ENCODE assay signal across 8 cellular contexts in the genomic region with DNA sequence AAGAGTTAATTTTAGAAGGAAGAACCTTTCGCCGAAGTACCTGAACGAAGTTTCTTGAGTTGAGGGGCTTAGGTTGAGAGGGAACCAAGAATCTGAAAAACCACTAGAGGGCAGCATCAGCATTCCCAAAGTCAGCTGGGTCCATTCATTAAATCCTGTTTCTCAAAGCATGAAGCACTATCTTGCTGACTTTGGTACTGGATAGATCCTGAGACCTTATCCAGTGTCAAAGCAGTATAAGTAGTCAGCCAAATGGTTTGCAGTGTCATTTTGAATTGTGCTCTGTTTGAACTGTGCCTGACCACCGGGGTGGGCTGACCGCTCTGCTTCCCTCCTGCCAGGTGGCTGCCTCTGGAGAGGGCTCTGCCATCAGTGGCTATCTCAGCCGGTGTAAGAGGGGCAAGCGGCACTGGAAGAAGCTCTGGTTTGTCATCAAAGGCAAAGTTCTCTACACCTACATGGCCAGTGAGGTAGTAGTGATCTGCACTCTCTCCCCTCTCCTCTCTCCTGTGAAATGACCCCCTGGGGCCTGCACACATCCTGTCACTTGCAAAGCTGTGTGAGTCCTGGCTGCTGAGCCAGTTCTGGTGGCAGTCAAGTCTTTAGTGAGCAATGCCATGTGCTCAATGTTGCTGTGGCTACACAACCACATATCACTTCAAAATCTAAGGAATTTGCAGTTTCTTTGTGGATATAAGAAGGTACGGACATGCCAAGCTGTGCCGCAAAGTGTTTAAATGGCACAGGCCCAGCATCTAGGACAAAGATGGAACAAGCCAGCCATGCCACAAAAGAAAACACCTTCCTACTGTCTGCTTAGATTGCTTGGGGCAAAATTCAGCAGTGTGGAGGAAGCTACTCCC. TPM values are rescaled to one million over a fixed set of nuclear protein-coding genes. Genes with fewer than 3 reads are reported as not detected.
A peak's percentile ranks its signal among the peaks of the same experiment; 100 is the strongest.
DNase-seq lines count a peak whose midpoint lies in the region; ATAC-seq and TF ChIP-seq lines count a peak whose summit lies in the region.

No MANE protein-coding gene starts in this region.

- ATAC-seq in HG02885 (IDR thresholded peaks at IDR 0.05; ENCODE audit: poor library complexity, unreplicated experiment) (no peak), GM19455 (IDR thresholded peaks at IDR 0.05; ENCODE audit: unreplicated experiment) (no peak)

- H3K9me3 ChIP-seq in osteoblast (ENCODE audit: low read depth, low read length): no peaks in the 10 kb centered on the region

- TF ChIP-seq CTCF in fibroblast of the aortic adventitia (IDR thresholded peaks at IDR 0.05; ENCODE audit: insufficient read depth, low read length) (peak; percentile 79), osteoblast (IDR thresholded peaks at IDR 0.05; ENCODE audit: extremely low read depth, low read depth, low read length) (peak; percentile 89)

- no peaks in the 10 kb centered on the region for H3K4me1 ChIP-seq in osteoblast (ENCODE audit: insufficient read depth, low read length)

- no peaks in the 10 kb centered on the region for H4K20me1 ChIP-seq in osteoblast (ENCODE audit: insufficient read depth, low read length)

- H2AFZ ChIP-seq in osteoblast (ENCODE audit: low read length): no peak overlapping the region

- H3K27ac ChIP-seq in osteoblast (ENCODE audit: low read depth, low read length): no peak overlapping the region

- DNase-seq in stimulated activated CD4-positive, alpha-beta T cell treated with anti-CD3 and anti-CD28 coated beads, Interleukin-4, amount 100 ng/mL, for 24 hours: peak; percentile 39
- DNase-seq in stimulated activated CD4-positive, alpha-beta T cell treated with anti-CD3 and anti-CD28 coated beads, Interleukin-4, amount 100 ng/mL, for 1 hour: no peak
- peak; percentile 28 for DNase-seq in MV-4-11 (lab: John Stamatoyannopoulos, UW)
- peak; percentile 40 for DNase-seq in SKM-1 treated with dmso at 0.1 percent for 144 hours (lab: John Stamatoyannopoulos, UW; ENCODE audit: unreplicated experiment)
- peak; percentile 80 for DNase-seq in fibroblast of the aortic adventitia (ENCODE audit: low read depth)
- DNase-seq in osteoblast (ENCODE audit: insufficient read length, low spot score, missing footprints): peak; percentile 83

- H3K79me2 ChIP-seq in osteoblast (ENCODE audit: insufficient read depth, low read length): no peaks in the 10 kb centered on the region

- no peaks in the 10 kb centered on the region for H3K36me3 ChIP-seq in osteoblast (ENCODE audit: insufficient read depth, low read length)

- no peak overlapping the region for H3K4me3 ChIP-seq in fibroblast of the aortic adventitia (ENCODE audit: low read depth, low read length)
- H3K4me3 ChIP-seq in osteoblast (ENCODE audit: insufficient read depth, low read length): no peak overlapping the region

- H3K27me3 ChIP-seq in osteoblast (ENCODE audit: insufficient read depth, low read length): no peaks in the 10 kb centered on the region

- no peak overlapping the region for H3K4me2 ChIP-seq in osteoblast (ENCODE audit: insufficient read depth, low read length)

RNA-seq across cellular contexts. Expression of a gene that starts 21.4 kb away (rescaled TPM):
- 13.0 and 33.8 TPM in 2 replicates for total RNA-seq in fibroblast of the aortic adventitia (ENCODE audit: low replicate concordance)
- total RNA-seq in osteoblast: 34.0 and 36.8 TPM in 2 replicates
